In the genomic region with DNA sequence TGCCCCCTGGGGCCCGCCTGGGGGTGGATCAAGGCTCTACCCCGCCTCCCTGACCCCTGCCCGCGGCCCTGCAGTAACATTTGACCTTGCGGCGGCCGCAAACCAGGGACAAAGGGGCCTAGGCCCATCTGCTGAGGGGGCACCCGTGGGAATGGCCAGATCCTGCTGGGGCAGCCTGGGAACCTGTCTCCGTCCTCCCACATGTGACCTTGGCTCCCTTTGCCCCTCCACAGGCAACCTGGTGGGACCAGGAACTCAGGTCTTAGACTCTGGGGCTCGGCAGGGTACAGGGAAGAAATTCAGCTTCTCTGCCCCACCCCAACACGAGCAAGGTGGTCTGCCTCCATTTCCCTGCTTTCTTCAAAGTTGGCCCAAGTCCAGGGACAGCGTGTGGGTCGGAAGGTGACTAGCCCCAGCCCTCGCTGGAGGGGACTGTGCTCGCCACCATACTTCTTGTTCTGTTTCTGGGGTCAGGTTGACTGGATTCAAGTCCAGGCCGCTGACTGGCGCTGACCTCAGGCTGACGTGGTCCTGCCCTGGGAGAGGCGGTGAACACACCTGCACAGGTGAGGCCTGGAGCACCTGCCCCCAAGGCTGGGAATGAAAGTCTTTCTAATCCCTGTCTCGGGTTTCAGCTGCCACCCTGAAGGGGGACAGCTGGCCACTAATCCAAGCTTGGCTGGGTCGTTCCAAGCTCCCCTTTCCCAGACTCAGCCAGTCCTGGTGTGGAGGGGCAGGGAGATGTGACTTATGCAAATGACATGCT, we compare ENCODE assay signal across 10 cellular contexts. TPM values are rescaled to one million over a fixed set of nuclear protein-coding genes. Genes with fewer than 3 reads are reported as not detected.
DNase-seq lines count a peak whose midpoint lies in the region; ATAC-seq and TF ChIP-seq lines count a peak whose summit lies in the region.
"Had no signal": no experiment of that assay in that cellular context is flagged by ENCODE, and none has a peak within 500 bp of the region (broad histone marks: within the 10 kb centered on the region; RNA-seq: fewer than 3 reads in every experiment).

No MANE protein-coding gene starts in this region.

- H3K4me1 Mint-ChIP-seq in type B pancreatic cell (ENCODE audit: unreplicated experiment), result peaks cover 26% of the 10 kb centered on the region
- H3K4me1 Mint-ChIP-seq in HFFc6 (ENCODE audit: low read depth), result peaks cover 29% of the 10 kb centered on the region

- H3K27me3 ChIP-seq in cardiac muscle cell (no peaks in the 10 kb centered on the region), right cardiac atrium (ENCODE audit: control insufficient read depth, insufficient read depth) (no peaks in the 10 kb centered on the region), esophagus (ENCODE audit: control insufficient read depth in 1 of 2, insufficient read depth in 2 of 2, low read length in 2 of 2) (no peaks in the 10 kb centered on the region)
- H3K27me3 ChIP-seq: SJSA1, testis had no signal

- intact Hi-C loops in right cardiac atrium (cut with DNase I), result no loop called here

- H3K27ac Mint-ChIP-seq in type B pancreatic cell, result peak overlapping the region; percentile 76
- H3K27ac Mint-ChIP-seq in HFFc6, result no peak overlapping the region

- WGBS in right cardiac atrium, result 67% methylated on average over 21 of the region's 21 CpGs
- WGBS in esophagus, 2 donors, result 53 to 57% methylated on average over 21 of the region's 21 CpGs

- no peak overlapping the region for H3K4me3 ChIP-seq in cardiac muscle cell
- no peak overlapping the region for H3K4me3 ChIP-seq in right cardiac atrium (ENCODE audit: low read length)
- H3K4me3 ChIP-seq in esophagus (ENCODE audit: low read depth in 1 of 2, low read length in 2 of 2), result no peak overlapping the region
- H3K4me3 ChIP-seq: SJSA1, testis had no signal

- H3K27me3 Mint-ChIP-seq in type B pancreatic cell (no peaks in the 10 kb centered on the region), HFFc6 (ENCODE audit: insufficient read depth) (no peaks in the 10 kb centered on the region)

- H3K27ac ChIP-seq in cardiac muscle cell (peak overlapping the region; percentile 76), right cardiac atrium (ENCODE audit: low read length) (no peak overlapping the region), esophagus (ENCODE audit: low read depth in 2 of 2, low read length in 1 of 2) (peak overlapping the region; percentile 74 to 97)
- H3K27ac ChIP-seq: SJSA1 had no signal

- TF ChIP-seq CTCF in cardiac muscle cell (IDR thresholded peaks at IDR 0.05; ENCODE audit: low read depth, low read length) (no peak), type B pancreatic cell (conservative IDR thresholded peaks at IDR 0.05) (no peak), HFFc6 (IDR thresholded peaks at IDR 0.05) (no peak)

- ATAC-seq in right cardiac atrium, result no peak
- no peak for ATAC-seq in GM18868 (IDR thresholded peaks at IDR 0.05; ENCODE audit: unreplicated experiment)

- H3K36me3 ChIP-seq in cardiac muscle cell (no peaks in the 10 kb centered on the region), esophagus (ENCODE audit: control insufficient read depth in 2 of 2, insufficient read depth in 2 of 2, low read length in 1 of 2) (no peaks in the 10 kb centered on the region)

- H3K36me3 Mint-ChIP-seq in type B pancreatic cell (no peaks in the 10 kb centered on the region), HFFc6 (ENCODE audit: low read depth) (0 out of 2 replicates have a peak, but pooled peaks cover 9% of the 10 kb centered on the region)

- peak overlapping the region; percentile 62 for H3K4me3 Mint-ChIP-seq in type B pancreatic cell
- H3K4me3 Mint-ChIP-seq in HFFc6, result no peak overlapping the region

- H3K9me3 Mint-ChIP-seq in type B pancreatic cell (no peaks in the 10 kb centered on the region), HFFc6 (no peaks in the 10 kb centered on the region)

- DNase-seq in cardiac muscle cell (ENCODE audit: low read depth in 1 of 2, low spot score in 1 of 2), result no peak
- no peak for DNase-seq in right cardiac atrium
- DNase-seq in type B pancreatic cell (ENCODE audit: extremely low spot score, unreplicated experiment), result no peak
- DNase-seq in HFFc6, result no peak
- DNase-seq: activated CD8-positive, alpha-beta memory T cell treated with anti-CD3 and anti-CD28 coated beads, Interleukin-2, amount 50 U/mL, for 48 hours; testis had no signal

- H3K4me1 ChIP-seq in cardiac muscle cell (ENCODE audit: low read depth), result peaks cover 25% of the 10 kb centered on the region
- peaks cover 3% of the 10 kb centered on the region for H3K4me1 ChIP-seq in right cardiac atrium (ENCODE audit: control insufficient read depth, insufficient read depth, low read length)
- peaks cover 5 to 23% of the 10 kb centered on the region in 2 donors for H3K4me1 ChIP-seq in esophagus (ENCODE audit: control insufficient read depth in 2 of 2, insufficient read depth in 2 of 2, low read length in 1 of 2)

- no peaks in the 10 kb centered on the region for H3K9me3 ChIP-seq in cardiac muscle cell (ENCODE audit: low read depth)
- no peaks in the 10 kb centered on the region for H3K9me3 ChIP-seq in right cardiac atrium (ENCODE audit: control insufficient read depth, low read length)
- no peaks in the 10 kb centered on the region for H3K9me3 ChIP-seq in esophagus (ENCODE audit: control insufficient read depth in 2 of 2, insufficient read depth in 1 of 2, low read depth in 1 of 2, low read length in 1 of 2)
- H3K9me3 ChIP-seq: SJSA1, testis had no signal

RNA-seq across cellular contexts. Expression of gene NR2F6, which starts 2.5 kb away (rescaled TPM):
- total RNA-seq in cardiac muscle cell (147 and 173 TPM in 2 replicates), right cardiac atrium (10 to 100 TPM; 38.6 to 57.5 (median 45.7) TPM), type B pancreatic cell (ENCODE audit: low replicate concordance) (70.9 and 94.2 TPM in 2 replicates)
- polyA plus RNA-seq in cardiac muscle cell (124 and 141 TPM in 2 replicates), right cardiac atrium (28.6 TPM), esophagus (10 to 100 TPM; 33.3 to 45.5 TPM)
- total RNA-seq in HFFc6 (2021; fragmentation: NEBNext Ultra II Directional; extraction: Animal tissue kit (Norgen Biotek cat#: 25700)), result 10 to 100 TPM; 46.1 to 61.9 (median 49.3) TPM

RNA-seq across cellular contexts. Expression of gene USHBP1, which starts 16.4 kb away (rescaled TPM):
- 0.07 and 0.39 TPM in 2 replicates for total RNA-seq in cardiac muscle cell
- polyA plus RNA-seq in cardiac muscle cell, result 0.56 and 2.2 TPM in 2 replicates
- 1 to 10 TPM; 2.7 to 5.6 (median 3.5) TPM for total RNA-seq in right cardiac atrium
- polyA plus RNA-seq in right cardiac atrium, result 10.1 TPM
- 1 to 10 TPM; 1.5 to 2.9 TPM for polyA plus RNA-seq in esophagus
- 0.29 TPM in 1 of 2 replicates, not detected in the other for total RNA-seq in type B pancreatic cell (ENCODE audit: low replicate concordance)
- total RNA-seq in HFFc6 (2021; fragmentation: NEBNext Ultra II Directional; extraction: Animal tissue kit (Norgen Biotek cat#: 25700)), result not detected
- total RNA-seq: LHCN-M2, SJSA1 had no signal

RNA-seq across cellular contexts. Expression of gene BABAM1, which starts 19.0 kb away (rescaled TPM):
- total RNA-seq in cardiac muscle cell (115 and 141 TPM in 2 replicates), right cardiac atrium (10 to 100 TPM; 70.0 to 80.6 (median 75.4) TPM), type B pancreatic cell (ENCODE audit: low replicate concordance) (84.6 and 93.3 TPM in 2 replicates)
- polyA plus RNA-seq in cardiac muscle cell (136 and 140 TPM in 2 replicates), right cardiac atrium (80.7 TPM), esophagus (10 to 100 TPM; 39.1 to 52.7 TPM)
- total RNA-seq in HFFc6 (2021; fragmentation: NEBNext Ultra II Directional; extraction: Animal tissue kit (Norgen Biotek cat#: 25700)), result 100 to 1,000 TPM; 105 to 128 (median 120) TPM

RNA-seq across cellular contexts. Expression of gene OCEL1, which starts 22.2 kb away (rescaled TPM):
- 9.3 and 14.5 TPM in 2 replicates for total RNA-seq in cardiac muscle cell
- polyA plus RNA-seq in cardiac muscle cell, result 31.3 and 42.5 TPM in 2 replicates
- 10 to 100 TPM; 16.5 to 27.8 (median 22.6) TPM for total RNA-seq in right cardiac atrium
- polyA plus RNA-seq in right cardiac atrium, result 37.5 TPM
- 10 to 100 TPM in 1 of 2 donors, 1 to 10 TPM in 1; 7.9 to 12.7 TPM for polyA plus RNA-seq in esophagus
- 19.2 and 23.8 TPM in 2 replicates for total RNA-seq in type B pancreatic cell (ENCODE audit: low replicate concordance)
- total RNA-seq in HFFc6 (2021; fragmentation: NEBNext Ultra II Directional; extraction: Animal tissue kit (Norgen Biotek cat#: 25700)), result 10 to 100 TPM; 13.0 to 20.3 (median 17.4) TPM

RNA-seq across cellular contexts. Expression of gene USE1, which starts 33.0 kb away (rescaled TPM):
- 24.3 and 38.1 TPM in 2 replicates for total RNA-seq in cardiac muscle cell
- polyA plus RNA-seq in cardiac muscle cell, result 28.5 and 47.8 TPM in 2 replicates
- 10 to 100 TPM; 19.6 to 29.1 (median 27.7) TPM for total RNA-seq in right cardiac atrium
- polyA plus RNA-seq in right cardiac atrium, result 49.7 TPM
- 10 to 100 TPM; 32.8 to 37.7 TPM for polyA plus RNA-seq in esophagus
- total RNA-seq in type B pancreatic cell (ENCODE audit: low replicate concordance), result 18.7 and 22.3 TPM in 2 replicates
- 10 to 100 TPM; 23.5 to 29.3 (median 25.7) TPM for total RNA-seq in HFFc6 (2021; fragmentation: NEBNext Ultra II Directional; extraction: Animal tissue kit (Norgen Biotek cat#: 25700))
